In genomic region chr10:9010093-9010492, GRCh38 we compare ENCODE assay signal across 17 cellular contexts.
DNase-seq lines count a peak whose midpoint lies in the region; ATAC-seq and TF ChIP-seq lines count a peak whose summit lies in the region.
"Had no signal": no experiment of that assay in that cellular context is flagged by ENCODE, and none has a peak within 500 bp of the region (broad histone marks: within the 10 kb centered on the region; RNA-seq: fewer than 3 reads in every experiment).

No MANE protein-coding gene starts in this region.

- no peaks in the 10 kb centered on the region for H3K9me3 ChIP-seq in left lung
- H3K9me3 ChIP-seq: vagina had no signal

- no peaks in the 10 kb centered on the region for H3K27me3 ChIP-seq in left lung
- H3K27me3 ChIP-seq: vagina had no signal

- no peaks in the 10 kb centered on the region for H3K9me3 Mint-ChIP-seq in central memory CD8-positive, alpha-beta T cell
- H3K9me3 Mint-ChIP-seq: T-helper 1 cell treated with Interleukin-12 subunit alpha and Interleukin-12 subunit beta and Interleukin-4 antibody, amounts not matched to agents 30 μg/mL and 1 μg/mL, for 36 hours had no signal

- ATAC-seq in central memory CD8-positive, alpha-beta T cell (replicated peaks; ENCODE audit: extremely low read depth, poor library complexity, severe bottlenecking), result peak; percentile 43
- ATAC-seq in left lung, result no peak
- ATAC-seq: PC-3 had no signal

- H3K4me3 Mint-ChIP-seq in central memory CD8-positive, alpha-beta T cell, result no peak overlapping the region
- H3K4me3 Mint-ChIP-seq: T-helper 1 cell treated with Interleukin-12 subunit alpha and Interleukin-12 subunit beta and Interleukin-4 antibody, amounts not matched to agents 30 μg/mL and 1 μg/mL, for 36 hours had no signal

- H3K4me3 ChIP-seq in left lung, result no peak overlapping the region
- H3K4me3 ChIP-seq: smooth muscle cell, vagina had no signal

- intact Hi-C loops in left lung (cut with DNase I), result no loop called here

- no peaks in the 10 kb centered on the region for H3K4me1 Mint-ChIP-seq in central memory CD8-positive, alpha-beta T cell

- no peak for TF ChIP-seq CTCF in left lung (IDR thresholded peaks at IDR 0.05)

- no peaks in the 10 kb centered on the region for H3K36me3 Mint-ChIP-seq in central memory CD8-positive, alpha-beta T cell (ENCODE audit: insufficient read depth)

- peaks cover 16% of the 10 kb centered on the region for H3K27me3 Mint-ChIP-seq in central memory CD8-positive, alpha-beta T cell

- no peaks in the 10 kb centered on the region for H3K36me3 ChIP-seq in left lung
- H3K36me3 ChIP-seq: vagina had no signal

- peak overlapping the region; percentile 25 for H3K27ac Mint-ChIP-seq in central memory CD8-positive, alpha-beta T cell (ENCODE audit: low read depth)
- H3K27ac Mint-ChIP-seq: T-helper 1 cell treated with Interleukin-12 subunit alpha and Interleukin-12 subunit beta and Interleukin-4 antibody, amounts not matched to agents 30 μg/mL and 1 μg/mL, for 36 hours had no signal

- no peak overlapping the region for H3K27ac ChIP-seq in left lung
- H3K27ac ChIP-seq: vagina had no signal

- H3K4me1 ChIP-seq in left lung, result no peaks in the 10 kb centered on the region
- H3K4me1 ChIP-seq: vagina had no signal

- peak; percentile 17 for DNase-seq in activated T-cell treated with anti-CD3 and anti-CD28 coated beads for 4 hours
- DNase-seq in activated T-cell treated with anti-CD3 and anti-CD28 coated beads, Interleukin-2, amount 50 U/mL, for 1 hour, result no peak
- peak in 3 of 5 experiments; percentile 27 to 99 (median 52) for DNase-seq in T-helper 2 cell
- no peak for DNase-seq in central memory CD8-positive, alpha-beta T cell (ENCODE audit: low spot score in 2 of 2)
- peak in 2 of 3 donors; percentile 21 to 30 for DNase-seq in stimulated activated CD4-positive, alpha-beta T cell treated with anti-CD3 and anti-CD28 coated beads, TNF-alpha, amount 100 ng/mL, for 48 hours (ENCODE audit: low read depth in 3 of 3)
- DNase-seq in SIG-M5 treated with dmso at 0.1 percent for 504 hours (lab: John Stamatoyannopoulos, UW; ENCODE audit: unreplicated experiment), result no peak
- no peak for DNase-seq in left lung
- DNase-seq in superior temporal gyrus (ENCODE audit: extremely low spot score), result no peak
- DNase-seq: caudate nucleus, hippocampal formation, NCI-H1048, NCI-H446, occipital lobe had no signal

Comparison
In these comparisons a context has a peak if more than half of its experiments do, and no peak if none do; other contexts are left out.
1. DNase-seq: peak in activated T-cell treated with anti-CD3 and anti-CD28 coated beads for 4 hours (single experiment), T-helper 2 cell (3 of 5) and stimulated activated CD4-positive, alpha-beta T cell treated with anti-CD3 and anti-CD28 coated beads, TNF-alpha, amount 100 ng/mL, for 48 hours (2 of 3); none in activated T-cell treated with anti-CD3 and anti-CD28 coated beads, Interleukin-2, amount 50 U/mL, for 1 hour (single experiment), central memory CD8-positive, alpha-beta T cell (0 of 2), SIG-M5 treated with dmso at 0.1 percent for 504 hours (single experiment), left lung (0 of 2) and superior temporal gyrus (single experiment).